ENCODE assay signal across 1 cellular context in the genomic region with DNA sequence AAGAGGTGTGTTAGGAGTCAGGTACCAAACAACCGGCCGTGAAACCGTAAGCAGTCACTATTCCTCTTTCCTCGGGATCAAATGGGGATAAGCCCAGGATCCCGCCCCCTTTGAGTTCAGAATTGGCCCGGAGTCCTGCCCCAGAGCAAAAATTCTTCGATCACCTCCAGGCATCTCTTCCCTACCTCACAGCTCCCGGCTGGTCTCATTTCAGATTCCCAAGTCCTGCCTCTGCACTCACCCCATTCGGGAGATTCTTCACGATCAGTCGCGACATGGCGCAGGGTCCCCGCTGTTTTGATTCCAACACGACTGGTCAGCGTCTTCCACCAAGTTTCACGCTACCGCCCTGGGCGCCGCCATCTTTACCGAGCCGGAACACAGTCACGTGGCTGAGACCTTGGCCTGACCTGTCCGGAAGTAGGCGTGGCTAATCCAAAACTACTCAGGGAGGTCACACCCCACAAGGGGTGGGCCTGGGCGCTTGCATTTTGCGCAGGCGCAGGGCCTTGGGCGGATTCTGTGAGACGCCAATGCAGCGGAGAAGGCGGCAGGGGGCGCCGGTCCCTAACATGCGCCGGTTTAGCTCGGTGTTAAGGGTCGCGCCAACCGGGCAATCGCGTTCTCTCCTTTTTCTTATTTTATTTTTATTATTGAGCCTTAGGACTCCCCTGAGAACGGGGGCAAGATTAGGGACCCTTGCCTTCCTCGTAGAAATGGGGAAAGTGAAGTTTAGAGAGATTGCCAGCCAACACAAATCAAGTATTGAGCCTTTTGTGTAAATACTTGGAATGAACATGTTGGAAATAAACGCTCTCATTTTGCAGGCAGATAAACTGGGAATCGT.
TF ChIP-seq lines count a peak whose summit lies in the region.

A gene with protein sequence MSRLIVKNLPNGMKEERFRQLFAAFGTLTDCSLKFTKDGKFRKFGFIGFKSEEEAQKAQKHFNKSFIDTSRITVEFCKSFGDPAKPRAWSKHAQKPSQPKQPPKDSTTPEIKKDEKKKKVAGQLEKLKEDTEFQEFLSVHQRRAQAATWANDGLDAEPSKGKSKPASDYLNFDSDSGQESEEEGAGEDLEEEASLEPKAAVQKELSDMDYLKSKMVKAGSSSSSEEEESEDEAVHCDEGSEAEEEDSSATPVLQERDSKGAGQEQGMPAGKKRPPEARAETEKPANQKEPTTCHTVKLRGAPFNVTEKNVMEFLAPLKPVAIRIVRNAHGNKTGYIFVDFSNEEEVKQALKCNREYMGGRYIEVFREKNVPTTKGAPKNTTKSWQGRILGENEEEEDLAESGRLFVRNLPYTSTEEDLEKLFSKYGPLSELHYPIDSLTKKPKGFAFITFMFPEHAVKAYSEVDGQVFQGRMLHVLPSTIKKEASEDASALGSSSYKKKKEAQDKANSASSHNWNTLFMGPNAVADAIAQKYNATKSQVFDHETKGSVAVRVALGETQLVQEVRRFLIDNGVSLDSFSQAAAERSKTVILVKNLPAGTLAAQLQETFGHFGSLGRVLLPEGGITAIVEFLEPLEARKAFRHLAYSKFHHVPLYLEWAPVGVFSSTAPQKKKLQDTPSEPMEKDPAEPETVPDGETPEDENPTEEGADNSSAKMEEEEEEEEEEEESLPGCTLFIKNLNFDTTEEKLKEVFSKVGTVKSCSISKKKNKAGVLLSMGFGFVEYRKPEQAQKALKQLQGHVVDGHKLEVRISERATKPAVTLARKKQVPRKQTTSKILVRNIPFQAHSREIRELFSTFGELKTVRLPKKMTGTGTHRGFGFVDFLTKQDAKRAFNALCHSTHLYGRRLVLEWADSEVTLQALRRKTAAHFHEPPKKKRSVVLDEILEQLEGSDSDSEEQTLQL (minus strand): TSS at position 375 of the 847 bp plus-strand sequence. CDS start 98 bp downstream, at position 277.

TF ChIP-seq in HepG2, 621 proteins besides CTCF, POLR2A, EP300 and RAD21 (continued from another document and continues in another):
- peak; percentile 65 to 86 for TF ChIP-seq HMGXB4 (CRISPR knock-in tag; IDR thresholded peaks at IDR 0.05; ENCODE audit: borderline replicate concordance in 1 of 2, low read depth in 1 of 2)
- TF ChIP-seq, protein P1, sequence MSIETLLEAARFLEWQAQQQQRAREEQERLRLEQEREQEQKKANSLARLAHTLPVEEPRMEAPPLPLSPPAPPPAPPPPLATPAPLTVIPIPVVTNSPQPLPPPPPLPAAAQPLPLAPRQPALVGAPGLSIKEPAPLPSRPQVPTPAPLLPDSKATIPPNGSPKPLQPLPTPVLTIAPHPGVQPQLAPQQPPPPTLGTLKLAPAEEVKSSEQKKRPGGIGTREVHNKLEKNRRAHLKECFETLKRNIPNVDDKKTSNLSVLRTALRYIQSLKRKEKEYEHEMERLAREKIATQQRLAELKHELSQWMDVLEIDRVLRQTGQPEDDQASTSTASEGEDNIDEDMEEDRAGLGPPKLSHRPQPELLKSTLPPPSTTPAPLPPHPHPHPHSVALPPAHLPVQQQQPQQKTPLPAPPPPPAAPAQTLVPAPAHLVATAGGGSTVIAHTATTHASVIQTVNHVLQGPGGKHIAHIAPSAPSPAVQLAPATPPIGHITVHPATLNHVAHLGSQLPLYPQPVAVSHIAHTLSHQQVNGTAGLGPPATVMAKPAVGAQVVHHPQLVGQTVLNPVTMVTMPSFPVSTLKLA (IDR thresholded peaks at IDR 0.05), result peak; percentile 75
- TF ChIP-seq ELK4 (CRISPR knock-in tag; IDR thresholded peaks at IDR 0.05; ENCODE audit: borderline replicate concordance), result peak; percentile 92; the same call in 1 of the 2 replicates
- peak; percentile 92 for TF ChIP-seq DRAP1 (CRISPR knock-in tag; IDR thresholded peaks at IDR 0.05)
- TF ChIP-seq ZNF800 (CRISPR knock-in tag; IDR thresholded peaks at IDR 0.05), result no peak
- peak; percentile 40; the same call in 1 of the 2 replicates for TF ChIP-seq ZNF331 (CRISPR knock-in tag; IDR thresholded peaks at IDR 0.05)
- TF ChIP-seq ZNF230 (CRISPR knock-in tag; IDR thresholded peaks at IDR 0.05), result 0 out of 2 replicates have a peak, but pooled peaks have one; percentile 64
- no peak for TF ChIP-seq CCAR2 (optimal IDR thresholded peaks at IDR 0.05; ENCODE audit: low read depth, low read length)
- TF ChIP-seq, protein P2, sequence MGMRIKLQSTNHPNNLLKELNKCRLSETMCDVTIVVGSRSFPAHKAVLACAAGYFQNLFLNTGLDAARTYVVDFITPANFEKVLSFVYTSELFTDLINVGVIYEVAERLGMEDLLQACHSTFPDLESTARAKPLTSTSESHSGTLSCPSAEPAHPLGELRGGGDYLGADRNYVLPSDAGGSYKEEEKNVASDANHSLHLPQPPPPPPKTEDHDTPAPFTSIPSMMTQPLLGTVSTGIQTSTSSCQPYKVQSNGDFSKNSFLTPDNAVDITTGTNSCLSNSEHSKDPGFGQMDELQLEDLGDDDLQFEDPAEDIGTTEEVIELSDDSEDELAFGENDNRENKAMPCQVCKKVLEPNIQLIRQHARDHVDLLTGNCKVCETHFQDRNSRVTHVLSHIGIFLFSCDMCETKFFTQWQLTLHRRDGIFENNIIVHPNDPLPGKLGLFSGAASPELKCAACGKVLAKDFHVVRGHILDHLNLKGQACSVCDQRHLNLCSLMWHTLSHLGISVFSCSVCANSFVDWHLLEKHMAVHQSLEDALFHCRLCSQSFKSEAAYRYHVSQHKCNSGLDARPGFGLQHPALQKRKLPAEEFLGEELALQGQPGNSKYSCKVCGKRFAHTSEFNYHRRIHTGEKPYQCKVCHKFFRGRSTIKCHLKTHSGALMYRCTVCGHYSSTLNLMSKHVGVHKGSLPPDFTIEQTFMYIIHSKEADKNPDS (CRISPR knock-in tag; IDR thresholded peaks at IDR 0.05), result no peak
- TF ChIP-seq SIX4 (CRISPR knock-in tag; IDR thresholded peaks at IDR 0.05), result peak; percentile 38; the same call in 1 of the 2 replicates
- no peak for TF ChIP-seq KDM4B (CRISPR knock-in tag; IDR thresholded peaks at IDR 0.05)
- no peak for TF ChIP-seq FIP1L1 (IDR thresholded peaks at IDR 0.05; ENCODE audit: borderline replicate concordance, insufficient read depth, low read depth, low read length)
- TF ChIP-seq EZH2 (conservative IDR thresholded peaks at IDR 0.05; ENCODE audit: low read depth, low read length), result no peak
- no peak for TF ChIP-seq SMAD3 (CRISPR knock-in tag; IDR thresholded peaks at IDR 0.05)
- TF ChIP-seq TGIF2 (CRISPR knock-in tag; IDR thresholded peaks at IDR 0.05), result peak; percentile 75; the same call in 1 of the 2 replicates
- TF ChIP-seq PATZ1 (CRISPR knock-in tag; IDR thresholded peaks at IDR 0.05), result no peak
- TF ChIP-seq ZNF276 (CRISPR knock-in tag; IDR thresholded peaks at IDR 0.05; ENCODE audit: low read depth), result no peak
- no peak for TF ChIP-seq ATRX (CRISPR knock-in tag; IDR thresholded peaks at IDR 0.05; ENCODE audit: borderline replicate concordance)
- TF ChIP-seq POLR2AphosphoS5 (IDR thresholded peaks at IDR 0.05; ENCODE audit: low read depth, low read length), result peak; percentile 85
- TF ChIP-seq FOXA3 (CRISPR knock-in tag; IDR thresholded peaks at IDR 0.05), result peak; percentile 39; the same call in 1 of the 2 replicates
- no peak for TF ChIP-seq ZKSCAN8 (CRISPR knock-in tag; IDR thresholded peaks at IDR 0.05; ENCODE audit: borderline replicate concordance)
- TF ChIP-seq ARID4A (CRISPR knock-in tag; IDR thresholded peaks at IDR 0.05; ENCODE audit: borderline replicate concordance), result peak; percentile 98
- peak; percentile 34 for TF ChIP-seq MED8 (CRISPR knock-in tag; IDR thresholded peaks at IDR 0.05; ENCODE audit: insufficient replicate concordance)
